Comparison of ENCODE assay signal across 1 cellular context in the genomic region with DNA sequence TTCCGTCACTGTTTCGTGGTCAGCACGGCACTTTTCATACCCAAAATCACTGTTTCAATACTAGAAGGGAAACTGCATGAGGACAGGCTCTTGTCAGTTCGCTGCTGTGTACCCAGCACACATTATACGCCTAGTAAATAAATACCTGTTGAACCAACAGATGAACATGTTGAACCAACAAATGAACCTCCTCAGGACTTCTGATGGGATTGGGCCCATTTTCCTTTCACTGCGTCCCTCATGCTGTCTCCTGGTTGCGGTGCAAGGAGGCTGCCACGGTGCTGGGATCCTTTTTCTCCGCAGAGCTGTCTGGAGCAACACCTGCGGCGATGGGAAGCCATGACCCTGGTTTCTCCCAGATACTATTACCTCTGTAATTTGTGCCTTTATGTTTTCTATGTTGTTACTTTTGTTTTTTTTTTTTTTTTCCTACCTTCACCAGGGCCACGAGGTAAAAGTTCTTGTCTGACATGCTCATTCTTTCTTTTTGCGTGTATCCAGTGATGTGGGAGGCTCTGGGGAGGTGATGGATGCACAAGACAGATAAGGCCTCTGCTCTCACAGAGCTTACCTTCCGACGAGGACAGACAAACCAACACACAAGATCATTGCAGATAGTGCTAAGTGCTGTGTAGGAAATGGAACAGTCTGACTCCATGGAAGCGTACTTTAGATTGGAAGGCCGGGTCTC.
TF ChIP-seq lines count a peak whose summit lies in the region.

No MANE protein-coding gene starts in this region.

TF ChIP-seq in HCT116, 20 proteins besides CTCF, POLR2A, EP300 and RAD21 (continued from another document):
- TF ChIP-seq, protein P1, sequence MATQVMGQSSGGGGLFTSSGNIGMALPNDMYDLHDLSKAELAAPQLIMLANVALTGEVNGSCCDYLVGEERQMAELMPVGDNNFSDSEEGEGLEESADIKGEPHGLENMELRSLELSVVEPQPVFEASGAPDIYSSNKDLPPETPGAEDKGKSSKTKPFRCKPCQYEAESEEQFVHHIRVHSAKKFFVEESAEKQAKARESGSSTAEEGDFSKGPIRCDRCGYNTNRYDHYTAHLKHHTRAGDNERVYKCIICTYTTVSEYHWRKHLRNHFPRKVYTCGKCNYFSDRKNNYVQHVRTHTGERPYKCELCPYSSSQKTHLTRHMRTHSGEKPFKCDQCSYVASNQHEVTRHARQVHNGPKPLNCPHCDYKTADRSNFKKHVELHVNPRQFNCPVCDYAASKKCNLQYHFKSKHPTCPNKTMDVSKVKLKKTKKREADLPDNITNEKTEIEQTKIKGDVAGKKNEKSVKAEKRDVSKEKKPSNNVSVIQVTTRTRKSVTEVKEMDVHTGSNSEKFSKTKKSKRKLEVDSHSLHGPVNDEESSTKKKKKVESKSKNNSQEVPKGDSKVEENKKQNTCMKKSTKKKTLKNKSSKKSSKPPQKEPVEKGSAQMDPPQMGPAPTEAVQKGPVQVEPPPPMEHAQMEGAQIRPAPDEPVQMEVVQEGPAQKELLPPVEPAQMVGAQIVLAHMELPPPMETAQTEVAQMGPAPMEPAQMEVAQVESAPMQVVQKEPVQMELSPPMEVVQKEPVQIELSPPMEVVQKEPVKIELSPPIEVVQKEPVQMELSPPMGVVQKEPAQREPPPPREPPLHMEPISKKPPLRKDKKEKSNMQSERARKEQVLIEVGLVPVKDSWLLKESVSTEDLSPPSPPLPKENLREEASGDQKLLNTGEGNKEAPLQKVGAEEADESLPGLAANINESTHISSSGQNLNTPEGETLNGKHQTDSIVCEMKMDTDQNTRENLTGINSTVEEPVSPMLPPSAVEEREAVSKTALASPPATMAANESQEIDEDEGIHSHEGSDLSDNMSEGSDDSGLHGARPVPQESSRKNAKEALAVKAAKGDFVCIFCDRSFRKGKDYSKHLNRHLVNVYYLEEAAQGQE (IDR thresholded peaks at IDR 0.05; ENCODE audit: low read depth) = no peak
TF ChIP-seq in HCT116: peak in this region for 0.
